ENCODE assay signal across 35 cellular contexts in genomic region chr10:88212069-88212468, GRCh38.
"Had no signal": no experiment of that assay in that cellular context is flagged by ENCODE, and none has a peak within 500 bp of the region (broad histone marks: within the 10 kb centered on the region; RNA-seq: fewer than 3 reads in every experiment).

No MANE protein-coding gene starts in this region.

- DNase-seq: activated B cell treated with CpG ODN at 0.5 μM for 24 hours; activated CD4-positive, alpha-beta memory T cell treated with anti-CD3 and anti-CD28 coated beads for 36 hours; activated CD4-positive, alpha-beta T cell treated with anti-CD3 and anti-CD28 coated beads for 4 hours; activated CD4-positive, alpha-beta T cell treated with anti-CD3 and anti-CD28 coated beads, Interleukin-2, amount 10 ng/mL, durations not matched to agents 24 days and 14 days; activated CD4-positive, alpha-beta T cell treated with anti-CD3 and anti-CD28 coated beads, Interleukin-2, amount 50 U/mL, for 1 hour; activated CD4-positive, alpha-beta T cell treated with anti-CD3 and anti-CD28 coated beads, Interleukin-2, amount 50 U/mL, for 4 hours; activated CD4-positive, CD25-positive, alpha-beta regulatory T cell treated with anti-CD3 and anti-CD28 coated beads, Interleukin-2, amount 50 U/mL, for 72 hours; activated CD8-positive, alpha-beta memory T cell treated with anti-CD3 and anti-CD28 coated beads, Interleukin-2, amount 50 U/mL, for 4 hours; activated CD8-positive, alpha-beta T cell treated with anti-CD3 and anti-CD28 coated beads for 36 hours; activated effector memory CD4-positive, alpha-beta T cell treated with anti-CD3 and anti-CD28 coated beads, Interleukin-2, amount 50 U/mL, for 16 hours; activated gamma-delta T cell treated with Interleukin-2 at 50 U/mL for 16 hours; activated naive CD4-positive, alpha-beta T cell; activated naive CD4-positive, alpha-beta T cell treated with anti-CD3 and anti-CD28 coated beads for 36 hours; activated naive CD4-positive, alpha-beta T cell treated with anti-CD3 and anti-CD28 coated beads, Interleukin-2, amount 50 U/mL, for 16 hours; activated naive CD8-positive, alpha-beta T cell treated with anti-CD3 and anti-CD28 coated beads for 36 hours; activated T-cell treated with anti-CD3 and anti-CD28 coated beads for 4 hours; activated T-cell treated with anti-CD3 and anti-CD28 coated beads, Interleukin-2, amount 50 U/mL, for 1 hour; activated T-cell treated with anti-CD3 and anti-CD28 coated beads, Interleukin-2, amount 50 U/mL, for 4 hours; activated T-cell treated with anti-CD3 and anti-CD28 coated beads, Interleukin-2, amount 50 U/mL, for 72 hours; adrenal gland; amniotic stem cell; aorta; body of pancreas; brain microvascular endothelial cell; central memory CD4-positive, alpha-beta T cell; T-helper 2 cell; T-helper 9 cell had no signal

- FAIRE-seq: astrocyte, TTC549 had no signal

- H3K4me1 Mint-ChIP-seq: activated T-helper 17 cell treated with anti-CD3 and anti-CD28 coated beads, Interleukin-2, amount 50 U/mL, for 72 hours had no signal

- H3K9me3 Mint-ChIP-seq: activated B cell treated with CpG ODN at 0.5 μM for 24 hours; activated CD4-positive, alpha-beta memory T cell treated with anti-CD3 and anti-CD28 coated beads for 36 hours; activated CD8-positive, alpha-beta T cell treated with anti-CD3 and anti-CD28 coated beads for 36 hours; activated naive CD4-positive, alpha-beta T cell treated with anti-CD3 and anti-CD28 coated beads for 36 hours; activated naive CD8-positive, alpha-beta T cell treated with anti-CD3 and anti-CD28 coated beads for 36 hours; activated T-cell treated with anti-CD3 and anti-CD28 coated beads, Interleukin-2, amount 50 U/mL, for 4 hours; activated T-cell treated with anti-CD3 and anti-CD28 coated beads, Interleukin-2, amount 50 U/mL, for 72 hours; activated T-helper 17 cell treated with anti-CD3 and anti-CD28 coated beads, Interleukin-2, amount 50 U/mL, for 72 hours had no signal

- H3K27me3 ChIP-seq: adrenal gland, body of pancreas, brain microvascular endothelial cell, breast epithelium had no signal

- H3K4me1 ChIP-seq: body of pancreas, breast epithelium had no signal

- ATAC-seq: activated CD8-positive, alpha-beta T cell treated with anti-CD3 and anti-CD28 coated beads for 36 hours; activated naive CD4-positive, alpha-beta T cell treated with anti-CD3 and anti-CD28 coated beads, Interleukin-2, amount 50 U/mL, for 72 hours; activated T-cell treated with anti-CD3 and anti-CD28 coated beads, Interleukin-2, amount 50 U/mL, for 4 hours; activated T-cell treated with anti-CD3 and anti-CD28 coated beads, Interleukin-2, amount 50 U/mL, for 72 hours; activated T-helper 17 cell treated with anti-CD3 and anti-CD28 coated beads, Interleukin-2, amount 50 U/mL, for 72 hours; body of pancreas had no signal

- H3K36me3 ChIP-seq: adrenal gland, brain microvascular endothelial cell, breast epithelium had no signal

- H3K9me3 ChIP-seq: adrenal gland, body of pancreas, breast epithelium had no signal

- H3K4me3 Mint-ChIP-seq: activated B cell treated with CpG ODN at 0.5 μM for 24 hours; activated CD4-positive, alpha-beta memory T cell treated with anti-CD3 and anti-CD28 coated beads for 36 hours; activated CD4-positive, alpha-beta T cell treated with anti-CD3 and anti-CD28 coated beads, Interleukin-2, amount 10 ng/mL, durations not matched to agents 24 days and 14 days; activated CD8-positive, alpha-beta T cell treated with anti-CD3 and anti-CD28 coated beads for 36 hours; activated naive CD4-positive, alpha-beta T cell treated with anti-CD3 and anti-CD28 coated beads for 36 hours; activated naive CD8-positive, alpha-beta T cell treated with anti-CD3 and anti-CD28 coated beads for 36 hours; activated T-cell treated with anti-CD3 and anti-CD28 coated beads, Interleukin-2, amount 50 U/mL, for 4 hours; activated T-cell treated with anti-CD3 and anti-CD28 coated beads, Interleukin-2, amount 50 U/mL, for 72 hours; activated T-helper 1 cell treated with anti-CD3 and anti-CD28 coated beads, Interleukin-12 subunit alpha, Interleukin-12 subunit beta, Interleukin-2, Interleukin-4 antibody, amounts not matched to agents 30 ng/mL and 10 ng/mL and 1 ng/mL, durations not matched to agents 14 hours and 24 hours and 36 hours; activated T-helper 17 cell treated with anti-CD3 and anti-CD28 coated beads, Interleukin-2, amount 50 U/mL, for 72 hours; T-helper 2 cell treated with Interferon-gamma antibody and Interleukin-4, amounts not matched to agents 5 μg/mL and 100 μg/mL, for 36 hours had no signal

- H3K27ac ChIP-seq: adrenal gland, body of pancreas, brain microvascular endothelial cell, breast epithelium, VCaP had no signal

- H3K27ac Mint-ChIP-seq: activated B cell treated with CpG ODN at 0.5 μM for 24 hours; activated CD4-positive, alpha-beta memory T cell treated with anti-CD3 and anti-CD28 coated beads for 36 hours; activated CD4-positive, alpha-beta T cell treated with anti-CD3 and anti-CD28 coated beads, Interleukin-2, amount 10 ng/mL, durations not matched to agents 24 days and 14 days; activated CD8-positive, alpha-beta T cell treated with anti-CD3 and anti-CD28 coated beads for 36 hours; activated naive CD4-positive, alpha-beta T cell treated with anti-CD3 and anti-CD28 coated beads for 36 hours; activated naive CD8-positive, alpha-beta T cell treated with anti-CD3 and anti-CD28 coated beads for 36 hours; activated T-cell treated with anti-CD3 and anti-CD28 coated beads, Interleukin-2, amount 50 U/mL, for 72 hours; activated T-helper 1 cell treated with anti-CD3 and anti-CD28 coated beads, Interleukin-12 subunit alpha, Interleukin-12 subunit beta, Interleukin-2, Interleukin-4 antibody, amounts not matched to agents 30 ng/mL and 10 ng/mL and 1 ng/mL, durations not matched to agents 14 hours and 24 hours and 36 hours; activated T-helper 17 cell treated with anti-CD3 and anti-CD28 coated beads, Interleukin-2, amount 50 U/mL, for 72 hours; T-helper 2 cell treated with Interferon-gamma antibody and Interleukin-4, amounts not matched to agents 5 μg/mL and 100 μg/mL, for 36 hours had no signal

- H3K4me3 ChIP-seq: adrenal gland, body of pancreas, breast epithelium had no signal

- H3K36me3 Mint-ChIP-seq: activated CD4-positive, alpha-beta memory T cell treated with anti-CD3 and anti-CD28 coated beads for 36 hours; activated naive CD8-positive, alpha-beta T cell treated with anti-CD3 and anti-CD28 coated beads for 36 hours had no signal

- H3K27me3 Mint-ChIP-seq: activated B cell treated with CpG ODN at 0.5 μM for 24 hours; activated CD4-positive, alpha-beta memory T cell treated with anti-CD3 and anti-CD28 coated beads for 36 hours; activated naive CD8-positive, alpha-beta T cell treated with anti-CD3 and anti-CD28 coated beads for 36 hours; activated T-helper 17 cell treated with anti-CD3 and anti-CD28 coated beads, Interleukin-2, amount 50 U/mL, for 72 hours had no signal
